In the genomic region with DNA sequence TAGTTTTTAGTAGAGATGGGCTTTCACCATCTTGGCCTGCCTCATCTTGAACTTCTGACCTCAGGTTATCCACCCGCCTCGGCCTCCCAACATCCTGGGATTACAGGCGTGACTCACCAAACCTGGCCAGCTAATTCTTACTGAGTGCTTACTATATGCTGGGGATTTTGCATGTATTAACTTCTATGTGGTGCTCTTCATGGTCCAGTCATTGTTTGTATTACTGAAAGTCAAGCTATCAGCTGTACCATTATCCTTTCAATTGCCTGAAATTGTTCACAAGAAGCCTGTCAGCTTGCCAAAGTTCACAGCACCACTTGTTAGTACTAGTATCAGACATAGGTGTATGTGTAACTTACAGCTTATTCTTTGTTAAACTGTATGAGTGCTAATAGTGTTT, we compare ENCODE assay signal across 15 cellular contexts.
"Had no signal": no experiment of that assay in that cellular context is flagged by ENCODE, and none has a peak within 500 bp of the region (broad histone marks: within the 10 kb centered on the region; RNA-seq: fewer than 3 reads in every experiment).

No MANE protein-coding gene starts in this region.

- H3K9me3 ChIP-seq: pancreas, testis, upper lobe of right lung had no signal

- H3K27me3 ChIP-seq: pancreas, testis, upper lobe of right lung had no signal

- H3K4me1 ChIP-seq: pancreas, testis, upper lobe of right lung had no signal

- ATAC-seq: effector memory CD8-positive, alpha-beta T cell; pancreas; stimulated activated naive CD8-positive, alpha-beta T cell treated with anti-CD3 and anti-CD28 coated beads, Interleukin-15, Interleukin-2, amounts not matched to agents 100 U/mL and 50 U/mL, for 24 hours; upper lobe of right lung had no signal

- H3K27ac ChIP-seq: coronary artery, pancreas, testis, upper lobe of right lung had no signal

- DNase-seq: activated CD4-positive, alpha-beta T cell treated with anti-CD3 and anti-CD28 coated beads, Interleukin-2, amount 50 U/mL, for 1 hour; activated naive CD4-positive, alpha-beta T cell treated with anti-CD3 and anti-CD28 coated beads, Interleukin-2, amount 10 ng/mL, durations not matched to agents 7 days and 5 days; central memory CD4-positive, alpha-beta T cell; effector memory CD8-positive, alpha-beta T cell; erythroblast; naive B cell; pancreas; stimulated activated CD4-positive, alpha-beta T cell treated with anti-CD3 and anti-CD28 coated beads, Interleukin-4, amount 100 ng/mL, for 1 hour; stimulated activated CD8-positive, alpha-beta memory T cell treated with anti-CD3 and anti-CD28 coated beads, Interleukin-4, amount 100 ng/mL, for 48 hours; stimulated activated naive CD8-positive, alpha-beta T cell treated with anti-CD3 and anti-CD28 coated beads, Interleukin-15, Interleukin-2, amounts not matched to agents 100 U/mL and 50 U/mL, for 24 hours; testis; upper lobe of right lung had no signal

- H3K4me3 ChIP-seq: coronary artery, pancreas, testis, upper lobe of right lung had no signal

- FAIRE-seq: islet of Langerhans, TTC549 had no signal

- H3K36me3 ChIP-seq: pancreas, upper lobe of right lung had no signal
